In genomic region chr12:57940915-57941164, GRCh38 we compare ENCODE assay signal across 1 cellular context.
TF ChIP-seq lines count a peak whose summit lies in the region.

No MANE protein-coding gene starts in this region.

TF ChIP-seq in HEK293, 187 proteins besides CTCF, POLR2A, EP300 and RAD21 (continued from another document):
- TF ChIP-seq ZBTB11 (tag by site-specific recombination; conservative IDR thresholded peaks at IDR 0.05; ENCODE audit: low read depth) = no peak
- no peak for TF ChIP-seq ZNF211 (tag by site-specific recombination; IDR thresholded peaks at IDR 0.05; ENCODE audit: low read depth)
- no peak for TF ChIP-seq RBAK (tag by site-specific recombination; IDR thresholded peaks at IDR 0.05)
- peak; percentile 71; the same call in 1 of the 2 replicates for TF ChIP-seq PRDM1 (tag by site-specific recombination; IDR thresholded peaks at IDR 0.05)
- no peak for TF ChIP-seq ZNF501 (tag by site-specific recombination; IDR thresholded peaks at IDR 0.05)
- peak; percentile 46; the same call in 1 of the 2 replicates for TF ChIP-seq ZNF335 (tag by site-specific recombination; conservative IDR thresholded peaks at IDR 0.05)
- TF ChIP-seq ZNF518A (tag by site-specific recombination; conservative IDR thresholded peaks at IDR 0.05; ENCODE audit: low read depth) = peak; percentile 49; the same call in 1 of the 2 replicates
- TF ChIP-seq ZNF280D (tag by site-specific recombination; IDR thresholded peaks at IDR 0.05) = 0 out of 2 replicates have a peak, but pooled peaks have one; percentile 18
- 0 out of 2 replicates have a peak, but pooled peaks have one; percentile 40 for TF ChIP-seq ZEB2 (tag by site-specific recombination; IDR thresholded peaks at IDR 0.05)
- no peak for TF ChIP-seq IKZF3 (tag by site-specific recombination; IDR thresholded peaks at IDR 0.05)
- TF ChIP-seq BCL11B (tag by site-specific recombination; IDR thresholded peaks at IDR 0.05; ENCODE audit: low read depth) = no peak
- TF ChIP-seq ZNF596 (tag by site-specific recombination; IDR thresholded peaks at IDR 0.05) = no peak
- TF ChIP-seq YY1 (tag by site-specific recombination; IDR thresholded peaks at IDR 0.05) = no peak
- TF ChIP-seq GLI2 (tag by site-specific recombination; IDR thresholded peaks at IDR 0.05; ENCODE audit: borderline replicate concordance, low read depth) = no peak
- TF ChIP-seq TCF7L2 (IDR thresholded peaks at IDR 0.05; ENCODE audit: borderline replicate concordance, low read depth, low read length) = no peak
- TF ChIP-seq ZNF169 (tag by site-specific recombination; IDR thresholded peaks at IDR 0.05) = no peak
- TF ChIP-seq PRDM10 (tag by site-specific recombination; IDR thresholded peaks at IDR 0.05) = peak; percentile 88
- TF ChIP-seq ZNF571 (tag by site-specific recombination; IDR thresholded peaks at IDR 0.05) = no peak
- TF ChIP-seq SALL2 (tag by site-specific recombination; IDR thresholded peaks at IDR 0.05; ENCODE audit: borderline replicate concordance) = no peak
- TF ChIP-seq ZNF529 (tag by site-specific recombination; IDR thresholded peaks at IDR 0.05; ENCODE audit: insufficient replicate concordance) = no peak
- peak; percentile 76; the same call in 1 of the 2 replicates for TF ChIP-seq ZBTB48 (tag by site-specific recombination; IDR thresholded peaks at IDR 0.05)
- no peak for TF ChIP-seq ZSCAN23 (tag by site-specific recombination; IDR thresholded peaks at IDR 0.05)
- no peak for TF ChIP-seq ZBTB17 (tag by site-specific recombination; IDR thresholded peaks at IDR 0.05)
- no peak for TF ChIP-seq ZSCAN4 (tag by site-specific recombination; IDR thresholded peaks at IDR 0.05)
